In the genomic region with DNA sequence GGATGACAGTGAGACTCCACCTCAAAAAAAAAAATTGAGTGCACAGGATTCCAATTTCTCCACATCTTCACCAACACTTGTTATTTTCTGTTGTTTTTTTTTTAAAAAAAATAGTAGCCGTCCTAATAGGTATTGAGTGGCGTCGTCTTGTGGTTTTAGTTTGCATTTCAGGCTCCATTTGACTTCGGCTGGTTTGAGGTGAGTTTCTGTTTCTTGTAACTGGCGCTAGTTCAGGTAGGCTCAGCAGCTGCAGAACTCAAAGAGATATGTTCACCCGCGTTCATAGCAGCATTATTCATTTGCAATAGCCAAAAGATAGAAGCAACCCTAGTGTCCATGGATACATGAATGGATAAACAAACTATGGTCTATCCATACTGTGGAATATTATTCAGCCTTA, we compare ENCODE assay signal across 14 cellular contexts. TPM values are rescaled to one million over a fixed set of nuclear protein-coding genes. Genes with fewer than 3 reads are reported as not detected.
DNase-seq lines count a peak whose midpoint lies in the region; ATAC-seq, FAIRE-seq and TF ChIP-seq lines count a peak whose summit lies in the region.
"Had no signal": no experiment of that assay in that cellular context is flagged by ENCODE, and none has a peak within 500 bp of the region (broad histone marks: within the 10 kb centered on the region; RNA-seq: fewer than 3 reads in every experiment).

No MANE protein-coding gene starts in this region.

- H3K9ac ChIP-seq in GM12878 (ENCODE audit: control insufficient read depth, insufficient read depth, low read length): no peak overlapping the region

- SMC1A ChIA-PET in GM12878 (lab: Charles Lee; ENCODE audit: uncharacterized antibody, unreplicated experiment): interaction anchor here (1.2 kb wide), 1 partner anchor 25 kb away, joined by 3 read pairs; no protein-coding TSS in a partner anchor

- no peak overlapping the region for H2AFZ ChIP-seq in GM12878 (ENCODE audit: control insufficient read depth, low read depth, low read length)

- peaks cover 10% of the 10 kb centered on the region; the same call in 1 of the 3 replicates for H3K9me3 ChIP-seq in GM12878 (replicated peaks; ENCODE audit: control insufficient read depth, insufficient read depth, low read length)
- H3K9me3 ChIP-seq: SJCRH30 had no signal

- TF ChIP-seq EP300 in GM12878 (IDR thresholded peaks at IDR 0.05; ENCODE audit: borderline replicate concordance in 1 of 2, control insufficient read depth in 1 of 2, low read depth in 2 of 2, low read length in 2 of 2): 0 out of 4 replicates have a peak, but pooled peaks of 1 of the 2 experiments have one; percentile 39

- DNase-seq in GM12878 (ENCODE audit: low read depth, low spot score): peak; percentile 37
- DNase-seq in NCI-H2081 (lab: John Stamatoyannopoulos, UW): no peak
- no peak for DNase-seq in NCI-H1694 treated with DMSO at 0.1 percent for 48 hours (lab: John Stamatoyannopoulos, UW)
- DNase-seq in mesenteric fat pad (ENCODE audit: low spot score): no peak
- DNase-seq: effector CD4-positive, alpha-beta T cell; NCI-H1930; NCI-H82 had no signal

- TF ChIP-seq CTCF in GM12873 (IDR thresholded peaks at IDR 0.05; ENCODE audit: insufficient read depth, low read depth, low read length, missing control alignments): peak; percentile 26
- 0 out of 6 replicates have a peak, but pooled peaks of 1 of the 3 experiments have one; percentile 11 for TF ChIP-seq CTCF in GM12878 (IDR thresholded peaks at IDR 0.05 in 2 of 3, conservative IDR thresholded peaks at IDR 0.05 in 1 of 3; ENCODE audit: control insufficient read depth in 2 of 3, extremely low read depth in 1 of 3, insufficient read depth in 1 of 3, low read depth in 3 of 3, low read length in 3 of 3)

- peak; percentile 56 for ATAC-seq in GM19452 (IDR thresholded peaks at IDR 0.05; ENCODE audit: unreplicated experiment)
- ATAC-seq in HG03108 (IDR thresholded peaks at IDR 0.05; ENCODE audit: unreplicated experiment): peak; percentile 41
- peak; percentile 74 for ATAC-seq in GM12878
- ATAC-seq: HCT116 had no signal

- H3K4me3 ChIP-seq in GM12878: no peak overlapping the region; the same call in 1 of the 2 replicates
- H3K4me3 ChIP-seq: SJCRH30 had no signal

- RAD21 ChIA-PET in GM12878 (lab: Charles Lee; ENCODE audit: unreplicated experiment): interaction anchor here (1.0 to 1.8 kb wide), 3 partner anchors 25 to 474 kb away, joined by 3 to 7 read pairs (median 3); no protein-coding TSS in a partner anchor

- H3K79me2 ChIP-seq in GM12878 (ENCODE audit: control insufficient read depth, insufficient read depth, low read length): no peaks in the 10 kb centered on the region

- no peak for TF ChIP-seq POLR2A in GM12878 (IDR thresholded peaks at IDR 0.05; ENCODE audit: low read depth, low read length)

- BruUV-seq in GM12878 (replicated peaks; lab: Mats Ljungman, UMichigan): no TSS peak

- 2% methylated on average over 7 of the region's 7 CpGs for WGBS in GM12878 (ENCODE audit: insufficient coverage, insufficient replicate concordance, low lambda C conversion rate, missing lambda C conversion rate)

- peaks cover 47% of the 10 kb centered on the region for H3K4me1 ChIP-seq in GM12878 (ENCODE audit: control insufficient read depth, insufficient read depth, low read length)

- H3K27ac ChIP-seq in GM12878 (ENCODE audit: control insufficient read depth, insufficient read depth): no peak overlapping the region; the same call in 1 of the 2 replicates
- H3K27ac ChIP-seq: SJCRH30 had no signal

- CTCF ChIA-PET in GM12878 (lab: Yijun Ruan, JAX): interaction anchor here (0.7 to 1.4 kb wide), 3 partner anchors 24 to 191 kb away, joined by 3 to 5 read pairs (median 4); no protein-coding TSS in a partner anchor

- peak overlapping the region; percentile 85 for H3K4me2 ChIP-seq in GM12878 (ENCODE audit: control insufficient read depth, insufficient read depth)

- peak; percentile 84 for FAIRE-seq in GM12878 (lab: Jason Lieb, UNC)

- POLR2A ChIA-PET in GM12878 (lab: Charles Lee): interaction anchor here (0.7 kb wide), 2 partner anchors 72 to 183 kb away, joined by 3 to 4 read pairs; no protein-coding TSS in a partner anchor

- no peak for TF ChIP-seq RAD21 in GM12878 (IDR thresholded peaks at IDR 0.05; ENCODE audit: insufficient read depth, low read depth, low read length)

- intact Hi-C loops in GM12878 (cut with micrococcal nuclease; ENCODE audit: unreplicated experiment): no loop called here

- H3K27me3 ChIP-seq in GM12878 (replicated peaks in 1 of 2; ENCODE audit: control insufficient read depth in 2 of 2, insufficient read depth in 2 of 2, low read length in 1 of 2): peaks cover 3 to 5% of the 10 kb centered on the region in 2 experiments; a peak in 3 of 4 replicates
- H3K27me3 ChIP-seq: SJCRH30 had no signal

- H3K36me3 ChIP-seq in GM12878 (ENCODE audit: control insufficient read depth in 2 of 2, insufficient read depth in 2 of 2, low read length in 1 of 2): no peaks in the 10 kb centered on the region
- H3K36me3 ChIP-seq: SJCRH30 had no signal

- H4K20me1 ChIP-seq in GM12878 (ENCODE audit: control insufficient read depth, insufficient read depth): no peaks in the 10 kb centered on the region

- in situ Hi-C loops in GM12878 (cut with MboI): no loop called here

TF ChIP-seq in GM12878, 131 proteins besides CTCF, POLR2A, EP300 and RAD21:
- TF ChIP-seq ZNF384 (IDR thresholded peaks at IDR 0.05; ENCODE audit: borderline replicate concordance, low read depth, low read length) (peak; percentile 68; the same call in 1 of the 2 replicates), CBX5 (IDR thresholded peaks at IDR 0.05; ENCODE audit: low read depth) (0 out of 2 replicates have a peak, but pooled peaks have one; percentile 37), ESRRA (IDR thresholded peaks at IDR 0.05; ENCODE audit: low read length) (no peak), POU2F2 (IDR thresholded peaks at IDR 0.05; ENCODE audit: borderline replicate concordance, low read depth, low read length) (peak; percentile 82; the same call in 1 of the 3 replicates), RUNX3 (IDR thresholded peaks at IDR 0.05; ENCODE audit: low read length) (peak; percentile 87)
- TF ChIP-seq, protein P1, sequence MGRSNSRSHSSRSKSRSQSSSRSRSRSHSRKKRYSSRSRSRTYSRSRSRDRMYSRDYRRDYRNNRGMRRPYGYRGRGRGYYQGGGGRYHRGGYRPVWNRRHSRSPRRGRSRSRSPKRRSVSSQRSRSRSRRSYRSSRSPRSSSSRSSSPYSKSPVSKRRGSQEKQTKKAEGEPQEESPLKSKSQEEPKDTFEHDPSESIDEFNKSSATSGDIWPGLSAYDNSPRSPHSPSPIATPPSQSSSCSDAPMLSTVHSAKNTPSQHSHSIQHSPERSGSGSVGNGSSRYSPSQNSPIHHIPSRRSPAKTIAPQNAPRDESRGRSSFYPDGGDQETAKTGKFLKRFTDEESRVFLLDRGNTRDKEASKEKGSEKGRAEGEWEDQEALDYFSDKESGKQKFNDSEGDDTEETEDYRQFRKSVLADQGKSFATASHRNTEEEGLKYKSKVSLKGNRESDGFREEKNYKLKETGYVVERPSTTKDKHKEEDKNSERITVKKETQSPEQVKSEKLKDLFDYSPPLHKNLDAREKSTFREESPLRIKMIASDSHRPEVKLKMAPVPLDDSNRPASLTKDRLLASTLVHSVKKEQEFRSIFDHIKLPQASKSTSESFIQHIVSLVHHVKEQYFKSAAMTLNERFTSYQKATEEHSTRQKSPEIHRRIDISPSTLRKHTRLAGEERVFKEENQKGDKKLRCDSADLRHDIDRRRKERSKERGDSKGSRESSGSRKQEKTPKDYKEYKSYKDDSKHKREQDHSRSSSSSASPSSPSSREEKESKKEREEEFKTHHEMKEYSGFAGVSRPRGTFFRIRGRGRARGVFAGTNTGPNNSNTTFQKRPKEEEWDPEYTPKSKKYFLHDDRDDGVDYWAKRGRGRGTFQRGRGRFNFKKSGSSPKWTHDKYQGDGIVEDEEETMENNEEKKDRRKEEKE (IDR thresholded peaks at IDR 0.05): no peak
- TF ChIP-seq, protein P2, sequence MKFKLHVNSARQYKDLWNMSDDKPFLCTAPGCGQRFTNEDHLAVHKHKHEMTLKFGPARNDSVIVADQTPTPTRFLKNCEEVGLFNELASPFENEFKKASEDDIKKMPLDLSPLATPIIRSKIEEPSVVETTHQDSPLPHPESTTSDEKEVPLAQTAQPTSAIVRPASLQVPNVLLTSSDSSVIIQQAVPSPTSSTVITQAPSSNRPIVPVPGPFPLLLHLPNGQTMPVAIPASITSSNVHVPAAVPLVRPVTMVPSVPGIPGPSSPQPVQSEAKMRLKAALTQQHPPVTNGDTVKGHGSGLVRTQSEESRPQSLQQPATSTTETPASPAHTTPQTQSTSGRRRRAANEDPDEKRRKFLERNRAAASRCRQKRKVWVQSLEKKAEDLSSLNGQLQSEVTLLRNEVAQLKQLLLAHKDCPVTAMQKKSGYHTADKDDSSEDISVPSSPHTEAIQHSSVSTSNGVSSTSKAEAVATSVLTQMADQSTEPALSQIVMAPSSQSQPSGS (IDR thresholded peaks at IDR 0.05; ENCODE audit: low read length): peak; percentile 36; the same call in 1 of the 2 replicates
- TF ChIP-seq, protein P3, sequence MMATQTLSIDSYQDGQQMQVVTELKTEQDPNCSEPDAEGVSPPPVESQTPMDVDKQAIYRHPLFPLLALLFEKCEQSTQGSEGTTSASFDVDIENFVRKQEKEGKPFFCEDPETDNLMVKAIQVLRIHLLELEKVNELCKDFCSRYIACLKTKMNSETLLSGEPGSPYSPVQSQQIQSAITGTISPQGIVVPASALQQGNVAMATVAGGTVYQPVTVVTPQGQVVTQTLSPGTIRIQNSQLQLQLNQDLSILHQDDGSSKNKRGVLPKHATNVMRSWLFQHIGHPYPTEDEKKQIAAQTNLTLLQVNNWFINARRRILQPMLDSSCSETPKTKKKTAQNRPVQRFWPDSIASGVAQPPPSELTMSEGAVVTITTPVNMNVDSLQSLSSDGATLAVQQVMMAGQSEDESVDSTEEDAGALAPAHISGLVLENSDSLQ (IDR thresholded peaks at IDR 0.05): peak; percentile 26; the same call in 1 of the 2 replicates

RNA-seq across cellular contexts. Expression of a gene that starts 44.7 kb away (rescaled TPM):
- total RNA-seq in GM12878 (2013; cell fraction: nucleolus; rRNA removed): not detected in 2 replicates
- total RNA-seq in GM12878 (2014; rRNA removed) (not detected in 2 replicates), GM12878 (2014; rRNA removed; fragmentation: Illumina TruSeq; extraction: Trizol) (not detected in 2 replicates), GM12878 (2021) (not detected in 2 replicates), mesenteric fat pad (not detected)
- not detected for polyA plus RNA-seq in GM12878 (2011; ENCODE audit: low read depth)
- polyA plus RNA-seq in GM12878 (2011; rRNA removed) (not detected in 2 replicates), GM12878 (2014; fragmentation: Illumina TruSeq; extraction: Trizol) (not detected in 2 replicates), GM12878 (2014; fragmentation: Nextera tagmentation; extraction: Ambion mirVana) (not detected), GM12878 (2014; rRNA removed) (not detected in 2 replicates), GM12878 (2016; fragmentation: Nextera tagmentation; extraction: Ambion mirVana) (not detected)
- polyA plus RNA-seq in GM12878 (2011; cell fraction: cytosol; rRNA removed): not detected in 2 replicates
- polyA plus RNA-seq in GM12878 (2011; cell fraction: nucleus; rRNA removed): not detected in 2 replicates
- polyA plus RNA-seq in GM12878 (2012): not detected in 2 replicates
- not detected in 2 replicates for polyA minus RNA-seq in GM12878 (2011; rRNA and poly(A)+ RNA removed)
- polyA minus RNA-seq in GM12878 (2011; cell fraction: cytosol; rRNA and poly(A)+ RNA removed): not detected in 2 replicates
- polyA minus RNA-seq in GM12878 (2011; cell fraction: nucleus; rRNA and poly(A)+ RNA removed): not detected in 2 replicates
- total RNA-seq: LHCN-M2, omental fat pad had no signal
